1 cellular context compared by ENCODE assay signal in genomic region chr6:75412937-75413662, GRCh38.
TF ChIP-seq lines count a peak whose summit lies in the region.

No MANE protein-coding gene starts in this region.

TF ChIP-seq in HEK293, 187 proteins besides CTCF, POLR2A, EP300 and RAD21 (continued from another document and continues in another):
- TF ChIP-seq ZNF518A (tag by site-specific recombination; conservative IDR thresholded peaks at IDR 0.05; ENCODE audit: low read depth) (no peak), ZNF561 (tag by site-specific recombination; IDR thresholded peaks at IDR 0.05; ENCODE audit: borderline replicate concordance) (no peak), SP7 (tag by site-specific recombination; IDR thresholded peaks at IDR 0.05) (peak; percentile 90), GFI1B (tag by site-specific recombination; IDR thresholded peaks at IDR 0.05) (peak; percentile 89; the same call in 1 of the 2 replicates), ZFP69B (tag by site-specific recombination; IDR thresholded peaks at IDR 0.05) (peak; percentile 54; the same call in 1 of the 2 replicates), SALL2 (tag by site-specific recombination; IDR thresholded peaks at IDR 0.05; ENCODE audit: borderline replicate concordance) (no peak), ZSCAN16 (tag by site-specific recombination; IDR thresholded peaks at IDR 0.05) (no peak), TSHZ1 (tag by site-specific recombination; IDR thresholded peaks at IDR 0.05; ENCODE audit: borderline replicate concordance) (peak; percentile 90; the same call in 1 of the 2 replicates), ZNF510 (tag by site-specific recombination; IDR thresholded peaks at IDR 0.05; ENCODE audit: insufficient replicate concordance) (no peak), ZNF302 (tag by site-specific recombination; IDR thresholded peaks at IDR 0.05; ENCODE audit: low read depth) (no peak), ZNF26 (tag by site-specific recombination; IDR thresholded peaks at IDR 0.05) (no peak), ZXDB (tag by site-specific recombination; IDR thresholded peaks at IDR 0.05) (peak; percentile 94), ZNF549 (tag by site-specific recombination; IDR thresholded peaks at IDR 0.05) (no peak), ZNF335 (tag by site-specific recombination; conservative IDR thresholded peaks at IDR 0.05) (peak; percentile 44), HOXD13 (CRISPR knock-in tag; IDR thresholded peaks at IDR 0.05; ENCODE audit: borderline replicate concordance) (no peak), ZNF529 (tag by site-specific recombination; IDR thresholded peaks at IDR 0.05; ENCODE audit: insufficient replicate concordance) (no peak), ZNF433 (tag by site-specific recombination; IDR thresholded peaks at IDR 0.05; ENCODE audit: low read depth) (no peak), ZBTB8A (tag by site-specific recombination; IDR thresholded peaks at IDR 0.05) (no peak), EGR2 (tag by site-specific recombination; IDR thresholded peaks at IDR 0.05; ENCODE audit: low read depth) (no peak), ZBTB17 (tag by site-specific recombination; IDR thresholded peaks at IDR 0.05) (peak; percentile 74), HOXA7 (CRISPR knock-in tag; IDR thresholded peaks at IDR 0.05; ENCODE audit: borderline replicate concordance) (no peak), MZF1 (tag by site-specific recombination; IDR thresholded peaks at IDR 0.05; ENCODE audit: borderline replicate concordance) (0 out of 2 replicates have a peak, but pooled peaks have one; percentile 13), KLF8 (tag by site-specific recombination; IDR thresholded peaks at IDR 0.05) (peak; percentile 73), ZNF792 (tag by site-specific recombination; IDR thresholded peaks at IDR 0.05) (peak; percentile 60; the same call in 1 of the 2 replicates), ZNF830 (tag by site-specific recombination; IDR thresholded peaks at IDR 0.05; ENCODE audit: low read depth) (no peak), ZFHX2 (tag by site-specific recombination; conservative IDR thresholded peaks at IDR 0.05) (no peak; the same call in 1 of the 2 replicates), ZNF202 (tag by site-specific recombination; IDR thresholded peaks at IDR 0.05; ENCODE audit: borderline replicate concordance) (no peak), SETDB1 (IDR thresholded peaks at IDR 0.05; ENCODE audit: insufficient read length, low read length) (no peak), ZNF175 (tag by site-specific recombination; IDR thresholded peaks at IDR 0.05) (no peak), ZNF776 (tag by site-specific recombination; IDR thresholded peaks at IDR 0.05; ENCODE audit: borderline replicate concordance) (no peak), ZNF514 (tag by site-specific recombination; IDR thresholded peaks at IDR 0.05) (no peak), OSR2 (tag by site-specific recombination; IDR thresholded peaks at IDR 0.05) (peak; percentile 88), ZNF394 (tag by site-specific recombination; IDR thresholded peaks at IDR 0.05; ENCODE audit: borderline replicate concordance) (no peak; the same call in 1 of the 2 replicates), ZNF626 (tag by site-specific recombination; IDR thresholded peaks at IDR 0.05) (no peak), ZNF221 (tag by site-specific recombination; IDR thresholded peaks at IDR 0.05; ENCODE audit: borderline replicate concordance) (no peak), ZNF473 (tag by site-specific recombination; IDR thresholded peaks at IDR 0.05) (no peak)
- TF ChIP-seq, protein P1, sequence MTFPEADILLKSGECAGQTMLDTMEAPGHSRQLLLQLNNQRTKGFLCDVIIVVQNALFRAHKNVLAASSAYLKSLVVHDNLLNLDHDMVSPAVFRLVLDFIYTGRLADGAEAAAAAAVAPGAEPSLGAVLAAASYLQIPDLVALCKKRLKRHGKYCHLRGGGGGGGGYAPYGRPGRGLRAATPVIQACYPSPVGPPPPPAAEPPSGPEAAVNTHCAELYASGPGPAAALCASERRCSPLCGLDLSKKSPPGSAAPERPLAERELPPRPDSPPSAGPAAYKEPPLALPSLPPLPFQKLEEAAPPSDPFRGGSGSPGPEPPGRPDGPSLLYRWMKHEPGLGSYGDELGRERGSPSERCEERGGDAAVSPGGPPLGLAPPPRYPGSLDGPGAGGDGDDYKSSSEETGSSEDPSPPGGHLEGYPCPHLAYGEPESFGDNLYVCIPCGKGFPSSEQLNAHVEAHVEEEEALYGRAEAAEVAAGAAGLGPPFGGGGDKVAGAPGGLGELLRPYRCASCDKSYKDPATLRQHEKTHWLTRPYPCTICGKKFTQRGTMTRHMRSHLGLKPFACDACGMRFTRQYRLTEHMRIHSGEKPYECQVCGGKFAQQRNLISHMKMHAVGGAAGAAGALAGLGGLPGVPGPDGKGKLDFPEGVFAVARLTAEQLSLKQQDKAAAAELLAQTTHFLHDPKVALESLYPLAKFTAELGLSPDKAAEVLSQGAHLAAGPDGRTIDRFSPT (tag by site-specific recombination; IDR thresholded peaks at IDR 0.05): 0 out of 2 replicates have a peak, but pooled peaks have one; percentile 27
- TF ChIP-seq, protein P2, sequence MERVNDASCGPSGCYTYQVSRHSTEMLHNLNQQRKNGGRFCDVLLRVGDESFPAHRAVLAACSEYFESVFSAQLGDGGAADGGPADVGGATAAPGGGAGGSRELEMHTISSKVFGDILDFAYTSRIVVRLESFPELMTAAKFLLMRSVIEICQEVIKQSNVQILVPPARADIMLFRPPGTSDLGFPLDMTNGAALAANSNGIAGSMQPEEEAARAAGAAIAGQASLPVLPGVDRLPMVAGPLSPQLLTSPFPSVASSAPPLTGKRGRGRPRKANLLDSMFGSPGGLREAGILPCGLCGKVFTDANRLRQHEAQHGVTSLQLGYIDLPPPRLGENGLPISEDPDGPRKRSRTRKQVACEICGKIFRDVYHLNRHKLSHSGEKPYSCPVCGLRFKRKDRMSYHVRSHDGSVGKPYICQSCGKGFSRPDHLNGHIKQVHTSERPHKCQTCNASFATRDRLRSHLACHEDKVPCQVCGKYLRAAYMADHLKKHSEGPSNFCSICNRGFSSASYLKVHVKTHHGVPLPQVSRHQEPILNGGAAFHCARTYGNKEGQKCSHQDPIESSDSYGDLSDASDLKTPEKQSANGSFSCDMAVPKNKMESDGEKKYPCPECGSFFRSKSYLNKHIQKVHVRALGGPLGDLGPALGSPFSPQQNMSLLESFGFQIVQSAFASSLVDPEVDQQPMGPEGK (tag by site-specific recombination; IDR thresholded peaks at IDR 0.05): peak; percentile 44; the same call in 1 of the 2 replicates
- TF ChIP-seq, protein P3, sequence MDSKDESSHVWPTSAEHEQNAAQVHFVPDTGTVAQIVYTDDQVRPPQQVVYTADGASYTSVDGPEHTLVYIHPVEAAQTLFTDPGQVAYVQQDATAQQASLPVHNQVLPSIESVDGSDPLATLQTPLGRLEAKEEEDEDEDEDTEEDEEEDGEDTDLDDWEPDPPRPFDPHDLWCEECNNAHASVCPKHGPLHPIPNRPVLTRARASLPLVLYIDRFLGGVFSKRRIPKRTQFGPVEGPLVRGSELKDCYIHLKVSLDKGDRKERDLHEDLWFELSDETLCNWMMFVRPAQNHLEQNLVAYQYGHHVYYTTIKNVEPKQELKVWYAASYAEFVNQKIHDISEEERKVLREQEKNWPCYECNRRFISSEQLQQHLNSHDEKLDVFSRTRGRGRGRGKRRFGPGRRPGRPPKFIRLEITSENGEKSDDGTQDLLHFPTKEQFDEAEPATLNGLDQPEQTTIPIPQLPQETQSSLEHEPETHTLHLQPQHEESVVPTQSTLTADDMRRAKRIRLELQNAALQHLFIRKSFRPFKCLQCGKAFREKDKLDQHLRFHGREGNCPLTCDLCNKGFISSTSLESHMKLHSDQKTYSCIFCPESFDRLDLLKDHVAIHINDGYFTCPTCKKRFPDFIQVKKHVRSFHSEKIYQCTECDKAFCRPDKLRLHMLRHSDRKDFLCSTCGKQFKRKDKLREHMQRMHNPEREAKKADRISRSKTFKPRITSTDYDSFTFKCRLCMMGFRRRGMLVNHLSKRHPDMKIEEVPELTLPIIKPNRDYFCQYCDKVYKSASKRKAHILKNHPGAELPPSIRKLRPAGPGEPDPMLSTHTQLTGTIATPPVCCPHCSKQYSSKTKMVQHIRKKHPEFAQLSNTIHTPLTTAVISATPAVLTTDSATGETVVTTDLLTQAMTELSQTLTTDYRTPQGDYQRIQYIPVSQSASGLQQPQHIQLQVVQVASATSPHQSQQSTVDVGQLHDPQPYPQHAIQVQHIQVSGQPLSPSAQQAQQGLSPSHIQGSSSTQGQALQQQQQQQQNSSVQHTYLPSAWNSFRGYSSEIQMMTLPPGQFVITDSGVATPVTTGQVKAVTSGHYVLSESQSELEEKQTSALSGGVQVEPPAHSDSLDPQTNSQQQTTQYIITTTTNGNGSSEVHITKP (tag by site-specific recombination; IDR thresholded peaks at IDR 0.05): peak; percentile 39; the same call in 1 of the 2 replicates
- TF ChIP-seq, protein P4, sequence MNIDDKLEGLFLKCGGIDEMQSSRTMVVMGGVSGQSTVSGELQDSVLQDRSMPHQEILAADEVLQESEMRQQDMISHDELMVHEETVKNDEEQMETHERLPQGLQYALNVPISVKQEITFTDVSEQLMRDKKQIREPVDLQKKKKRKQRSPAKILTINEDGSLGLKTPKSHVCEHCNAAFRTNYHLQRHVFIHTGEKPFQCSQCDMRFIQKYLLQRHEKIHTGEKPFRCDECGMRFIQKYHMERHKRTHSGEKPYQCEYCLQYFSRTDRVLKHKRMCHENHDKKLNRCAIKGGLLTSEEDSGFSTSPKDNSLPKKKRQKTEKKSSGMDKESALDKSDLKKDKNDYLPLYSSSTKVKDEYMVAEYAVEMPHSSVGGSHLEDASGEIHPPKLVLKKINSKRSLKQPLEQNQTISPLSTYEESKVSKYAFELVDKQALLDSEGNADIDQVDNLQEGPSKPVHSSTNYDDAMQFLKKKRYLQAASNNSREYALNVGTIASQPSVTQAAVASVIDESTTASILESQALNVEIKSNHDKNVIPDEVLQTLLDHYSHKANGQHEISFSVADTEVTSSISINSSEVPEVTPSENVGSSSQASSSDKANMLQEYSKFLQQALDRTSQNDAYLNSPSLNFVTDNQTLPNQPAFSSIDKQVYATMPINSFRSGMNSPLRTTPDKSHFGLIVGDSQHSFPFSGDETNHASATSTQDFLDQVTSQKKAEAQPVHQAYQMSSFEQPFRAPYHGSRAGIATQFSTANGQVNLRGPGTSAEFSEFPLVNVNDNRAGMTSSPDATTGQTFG (tag by site-specific recombination; IDR thresholded peaks at IDR 0.05; ENCODE audit: borderline replicate concordance): 0 out of 2 replicates have a peak, but pooled peaks have one; percentile 41
